Comparison of ENCODE assay signal across 15 cellular contexts in genomic region chr6:31020631-31021255, GRCh38. TPM values are rescaled to one million over a fixed set of nuclear protein-coding genes. Genes with fewer than 3 reads are reported as not detected.
DNase-seq lines count a peak whose midpoint lies in the region; ATAC-seq and TF ChIP-seq lines count a peak whose summit lies in the region.
"Not testable (repeated sequence)": the region's sequence is repeated elsewhere in the genome, so short reads cannot be mapped to it uniquely, and the experiment has no call there.
"Had no signal": no experiment of that assay in that cellular context is flagged by ENCODE, and none has a peak within 500 bp of the region (broad histone marks: within the 10 kb centered on the region; RNA-seq: fewer than 3 reads in every experiment).

No MANE protein-coding gene starts in this region.

- H3K27me3 Mint-ChIP-seq in WTC11 (ENCODE audit: low read depth) (peaks cover 22% of the 10 kb centered on the region), endodermal cell (ENCODE audit: insufficient read depth) (peaks cover 29% of the 10 kb centered on the region), progenitor cell of endocrine pancreas (peaks cover 22% of the 10 kb centered on the region)

- H3K36me3 ChIP-seq in ES-I3 (ENCODE audit: insufficient read depth, low read length); endodermal cell (ENCODE audit: control insufficient read depth, insufficient read depth, low read length); left lung: not testable (repeated sequence)

- not testable (repeated sequence) for ATAC-seq in WTC11
- peak; percentile 44 for ATAC-seq in left lung

- H3K9me3 Mint-ChIP-seq in WTC11 (peaks cover 45% of the 10 kb centered on the region), endodermal cell (peaks cover 25% of the 10 kb centered on the region), progenitor cell of endocrine pancreas (ENCODE audit: low read depth) (peaks cover 11% of the 10 kb centered on the region)

- DNase-seq in NCI-H1930 (lab: John Stamatoyannopoulos, UW) (peak; percentile 5 to 32), WTC11 (ENCODE audit: low spot score) (peak; percentile 49), endodermal cell (peak; percentile 67)
- not testable (repeated sequence) for DNase-seq in left lung; progenitor cell of endocrine pancreas (ENCODE audit: low spot score, unreplicated experiment)

- H3K27me3 ChIP-seq in endodermal cell (ENCODE audit: control insufficient read depth, insufficient read depth, low read length, poor library complexity, severe bottlenecking); left lung: not testable (repeated sequence)

- H3K4me3 ChIP-seq in endodermal cell (ENCODE audit: low read length); left lung: not testable (repeated sequence)

- H3K4me1 Mint-ChIP-seq in WTC11; endodermal cell; progenitor cell of endocrine pancreas (ENCODE audit: low read depth): not testable (repeated sequence)

- H3K9ac ChIP-seq in ES-I3 (ENCODE audit: low read depth, low read length): peak overlapping the region; percentile 21; the same call in 1 of the 2 replicates
- H3K9ac ChIP-seq in endodermal cell (ENCODE audit: extremely low read depth, low read length, poor library complexity, severe bottlenecking): not testable (repeated sequence)

- not testable (repeated sequence) for TF ChIP-seq CTCF in C4-2B (conservative IDR thresholded peaks at IDR 0.05); WTC11 (IDR thresholded peaks at IDR 0.05); endodermal cell (conservative IDR thresholded peaks at IDR 0.05); left lung (IDR thresholded peaks at IDR 0.05); progenitor cell of endocrine pancreas (IDR thresholded peaks at IDR 0.05; ENCODE audit: unreplicated experiment)

- H3K36me3 Mint-ChIP-seq in WTC11; endodermal cell (ENCODE audit: low read depth); progenitor cell of endocrine pancreas (ENCODE audit: insufficient read depth): not testable (repeated sequence)

- H3K27ac Mint-ChIP-seq in WTC11, endodermal cell, progenitor cell of endocrine pancreas: not testable (repeated sequence)

- peak overlapping the region; percentile 27; the same call in 1 of the 2 replicates for H3K4me3 Mint-ChIP-seq in WTC11
- H3K4me3 Mint-ChIP-seq in endodermal cell: peak overlapping the region; percentile 47
- peak overlapping the region; percentile 42 for H3K4me3 Mint-ChIP-seq in progenitor cell of endocrine pancreas (ENCODE audit: low read depth)

- POLR2A ChIA-PET in WTC11 (lab: Charles Lee): not testable (repeated sequence)

- CTCF ChIA-PET in WTC11 (lab: Charles Lee): interaction anchor here (1.1 to 1.5 kb wide), 2 partner anchors 13 to 22 kb away, joined by 3 read pairs; no protein-coding TSS in a partner anchor

- intact Hi-C loops in left lung (cut with DNase I): not testable (repeated sequence)

- H3K9me3 ChIP-seq in ES-I3 (ENCODE audit: control insufficient read depth, insufficient read depth, low read length); left lung: not testable (repeated sequence)
- H3K9me3 ChIP-seq in endodermal cell (ENCODE audit: control insufficient read depth, low read length): peaks cover 12% of the 10 kb centered on the region

- 91 to 98% methylated on average over 11 to 36 of the region's 36 CpGs for whole genome bisulfite sequencing in endodermal cell (ENCODE audit: insufficient coverage in 1 of 2, insufficient read length in 1 of 2), 2 experiments

- H3K27ac ChIP-seq in C4-2B: peak overlapping the region; percentile 49; the same call in 1 of the 2 replicates
- not testable (repeated sequence) for H3K27ac ChIP-seq in endodermal cell (ENCODE audit: low read depth, low read length); left lung

- not testable (repeated sequence) for H3K4me1 ChIP-seq in ES-I3 (ENCODE audit: insufficient read depth, low read length); endodermal cell (ENCODE audit: control insufficient read depth, insufficient read depth, low read length); left lung

TF ChIP-seq in WTC11, 78 proteins besides CTCF, POLR2A, EP300 and RAD21:
- TF ChIP-seq, protein P1, sequence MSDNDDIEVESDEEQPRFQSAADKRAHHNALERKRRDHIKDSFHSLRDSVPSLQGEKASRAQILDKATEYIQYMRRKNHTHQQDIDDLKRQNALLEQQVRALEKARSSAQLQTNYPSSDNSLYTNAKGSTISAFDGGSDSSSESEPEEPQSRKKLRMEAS (CRISPR knock-in tag; IDR thresholded peaks at IDR 0.05): peak; percentile 40; the same call in 1 of the 2 replicates

RNA-seq across cellular contexts. Expression of gene MUC22, which starts 10.5 kb away (rescaled TPM):
- total RNA-seq in WTC11 (2021): not detected in 3 replicates
- total RNA-seq in endodermal cell: not detected
- not detected for polyA plus RNA-seq in endodermal cell (2013, experiment 1 of 2)
- not detected for polyA plus RNA-seq in endodermal cell (2013, experiment 2 of 2)
- under 1 TPM in 1 of 2 donors, not detected in 1; 0.20 TPM for total RNA-seq in left lung
- total RNA-seq in progenitor cell of endocrine pancreas: not detected in 2 replicates
- total RNA-seq: CD4-positive, alpha-beta memory T cell; GM23248; H7; HepG2 had no signal
- polyA plus RNA-seq: A549; BJ; CD14-positive monocyte; CD4-positive, alpha-beta memory T cell; GM23248; HepG2; IgD-negative memory B cell had no signal

RNA-seq across cellular contexts. Expression of gene MUC21, which starts 37.2 kb away (rescaled TPM):
- total RNA-seq in WTC11 (2021): not detected in 3 replicates
- not detected for total RNA-seq in endodermal cell
- not detected for polyA plus RNA-seq in endodermal cell (2013, experiment 1 of 2)
- polyA plus RNA-seq in endodermal cell (2013, experiment 2 of 2): not detected
- total RNA-seq in left lung: 1 to 10 TPM; 8.5 to 9.5 TPM
- not detected in 2 replicates for total RNA-seq in progenitor cell of endocrine pancreas
- total RNA-seq: CD4-positive, alpha-beta memory T cell; GM23248; H7; HepG2 had no signal
- polyA plus RNA-seq: A549; BJ; CD14-positive monocyte; CD4-positive, alpha-beta memory T cell; GM23248; HepG2; IgD-negative memory B cell had no signal
